In genomic region chr15:86481720-86482119, GRCh38 we compare ENCODE assay signal across 24 cellular contexts.
"Had no signal": no experiment of that assay in that cellular context is flagged by ENCODE, and none has a peak within 500 bp of the region (broad histone marks: within the 10 kb centered on the region; RNA-seq: fewer than 3 reads in every experiment).

No MANE protein-coding gene starts in this region.

- H3K27me3 ChIP-seq: brain microvascular endothelial cell, dorsolateral prefrontal cortex had no signal

- DNase-seq: activated CD4-positive, alpha-beta memory T cell treated with anti-CD3 and anti-CD28 coated beads, Interleukin-2, amount 10 ng/mL, durations not matched to agents 7 days and 5 days; activated CD4-positive, alpha-beta T cell treated with anti-CD3 and anti-CD28 coated beads for 1 hour; activated CD4-positive, alpha-beta T cell treated with anti-CD3 and anti-CD28 coated beads for 4 hours; activated CD4-positive, alpha-beta T cell treated with anti-CD3 and anti-CD28 coated beads, Interleukin-2, amount 10 ng/mL, durations not matched to agents 7 days and 5 days; activated CD4-positive, alpha-beta T cell treated with anti-CD3 and anti-CD28 coated beads, Interleukin-2, amount 50 U/mL, for 4 hours; activated CD8-positive, alpha-beta memory T cell treated with anti-CD3 and anti-CD28 coated beads, Interleukin-2, amount 50 U/mL, for 48 hours; activated gamma-delta T cell treated with Interleukin-2 at 50 U/mL for 16 hours; activated naive CD4-positive, alpha-beta T cell treated with anti-CD3 and anti-CD28 coated beads, Interleukin-2, amount 50 U/mL, for 16 hours; activated naive CD4-positive, alpha-beta T cell treated with Interleukin-2 at 50 U/mL for 16 hours; activated T-cell treated with anti-CD3 and anti-CD28 coated beads for 4 hours; activated T-cell treated with anti-CD3 and anti-CD28 coated beads, Interleukin-2, amount 50 U/mL, for 24 hours; activated T-cell treated with anti-CD3 and anti-CD28 coated beads, Interleukin-2, amount 50 U/mL, for 72 hours; amniotic stem cell; brain microvascular endothelial cell; effector CD4-positive, alpha-beta T cell; effector memory CD8-positive, alpha-beta T cell; foreskin fibroblast; glutamatergic neuron had no signal

- ATAC-seq: effector memory CD8-positive, alpha-beta T cell; esophagus mucosa had no signal

- FAIRE-seq: astrocyte, bronchial epithelial cell, frontal cortex had no signal

- H3K4me3 ChIP-seq: coronary artery, dorsolateral prefrontal cortex had no signal

- H3K36me3 ChIP-seq: brain microvascular endothelial cell had no signal

- H3K27ac ChIP-seq: brain microvascular endothelial cell, coronary artery had no signal
